In genomic region chr5:62607615-62608014, GRCh38 we compare ENCODE assay signal across 32 cellular contexts.
"Had no signal": no experiment of that assay in that cellular context is flagged by ENCODE, and none has a peak within 500 bp of the region (broad histone marks: within the 10 kb centered on the region; RNA-seq: fewer than 3 reads in every experiment).

No MANE protein-coding gene starts in this region.

- DNase-seq: activated B cell treated with CpG ODN at 0.5 μM for 24 hours; activated CD4-positive, alpha-beta memory T cell treated with anti-CD3 and anti-CD28 coated beads for 36 hours; activated CD4-positive, alpha-beta T cell treated with anti-CD3 and anti-CD28 coated beads for 4 hours; activated CD4-positive, alpha-beta T cell treated with anti-CD3 and anti-CD28 coated beads, Interleukin-2, amount 10 ng/mL, durations not matched to agents 24 days and 14 days; activated CD4-positive, alpha-beta T cell treated with anti-CD3 and anti-CD28 coated beads, Interleukin-2, amount 50 U/mL, for 1 hour; activated CD4-positive, alpha-beta T cell treated with anti-CD3 and anti-CD28 coated beads, Interleukin-2, amount 50 U/mL, for 4 hours; activated CD4-positive, CD25-positive, alpha-beta regulatory T cell treated with anti-CD3 and anti-CD28 coated beads, Interleukin-2, amount 50 U/mL, for 72 hours; activated CD8-positive, alpha-beta memory T cell treated with anti-CD3 and anti-CD28 coated beads, Interleukin-2, amount 50 U/mL, for 4 hours; activated CD8-positive, alpha-beta T cell treated with anti-CD3 and anti-CD28 coated beads for 36 hours; activated effector memory CD4-positive, alpha-beta T cell treated with anti-CD3 and anti-CD28 coated beads, Interleukin-2, amount 50 U/mL, for 16 hours; activated gamma-delta T cell treated with Interleukin-2 at 50 U/mL for 16 hours; activated naive CD4-positive, alpha-beta T cell; activated naive CD4-positive, alpha-beta T cell treated with anti-CD3 and anti-CD28 coated beads for 36 hours; activated naive CD4-positive, alpha-beta T cell treated with anti-CD3 and anti-CD28 coated beads, Interleukin-2, amount 50 U/mL, for 16 hours; activated naive CD8-positive, alpha-beta T cell treated with anti-CD3 and anti-CD28 coated beads for 36 hours; activated T-cell treated with anti-CD3 and anti-CD28 coated beads for 4 hours; activated T-cell treated with anti-CD3 and anti-CD28 coated beads, Interleukin-2, amount 50 U/mL, for 1 hour; activated T-cell treated with anti-CD3 and anti-CD28 coated beads, Interleukin-2, amount 50 U/mL, for 4 hours; activated T-cell treated with anti-CD3 and anti-CD28 coated beads, Interleukin-2, amount 50 U/mL, for 72 hours; adrenal gland; amniotic stem cell; aorta; body of pancreas; central memory CD4-positive, alpha-beta T cell; T-helper 1 cell; T-helper 2 cell; T-helper 9 cell had no signal

- H3K27ac Mint-ChIP-seq: activated B cell treated with CpG ODN at 0.5 μM for 24 hours; activated CD4-positive, alpha-beta memory T cell treated with anti-CD3 and anti-CD28 coated beads for 36 hours; activated CD4-positive, alpha-beta T cell treated with anti-CD3 and anti-CD28 coated beads, Interleukin-2, amount 10 ng/mL, durations not matched to agents 24 days and 14 days; activated CD8-positive, alpha-beta T cell treated with anti-CD3 and anti-CD28 coated beads for 36 hours; activated naive CD4-positive, alpha-beta T cell treated with anti-CD3 and anti-CD28 coated beads for 36 hours; activated naive CD4-positive, alpha-beta T cell treated with anti-CD3 and anti-CD28 coated beads, Interleukin-2, amount 50 U/mL, for 72 hours; activated naive CD8-positive, alpha-beta T cell treated with anti-CD3 and anti-CD28 coated beads for 36 hours; activated T-cell treated with anti-CD3 and anti-CD28 coated beads, Interleukin-2, amount 50 U/mL, for 72 hours; activated T-helper 1 cell treated with anti-CD3 and anti-CD28 coated beads, Interleukin-12 subunit alpha, Interleukin-12 subunit beta, Interleukin-2, Interleukin-4 antibody, amounts not matched to agents 30 ng/mL and 10 ng/mL and 1 ng/mL, durations not matched to agents 14 hours and 24 hours and 36 hours; activated T-helper 17 cell treated with anti-CD3 and anti-CD28 coated beads, Interleukin-2, amount 50 U/mL, for 72 hours; T-helper 1 cell treated with Interleukin-12 subunit alpha and Interleukin-12 subunit beta and Interleukin-4 antibody, amounts not matched to agents 30 μg/mL and 1 μg/mL, for 36 hours; T-helper 2 cell treated with Interferon-gamma antibody and Interleukin-4, amounts not matched to agents 5 μg/mL and 100 μg/mL, for 36 hours had no signal

- H3K27me3 Mint-ChIP-seq: activated B cell treated with CpG ODN at 0.5 μM for 24 hours; activated CD4-positive, alpha-beta memory T cell treated with anti-CD3 and anti-CD28 coated beads for 36 hours; activated CD4-positive, alpha-beta T cell treated with anti-CD3 and anti-CD28 coated beads, Interleukin-2, amount 10 ng/mL, durations not matched to agents 24 days and 14 days; activated CD8-positive, alpha-beta T cell treated with anti-CD3 and anti-CD28 coated beads for 36 hours; activated naive CD8-positive, alpha-beta T cell treated with anti-CD3 and anti-CD28 coated beads for 36 hours; activated T-helper 17 cell treated with anti-CD3 and anti-CD28 coated beads, Interleukin-2, amount 50 U/mL, for 72 hours had no signal

- H3K4me1 Mint-ChIP-seq: activated B cell treated with CpG ODN at 0.5 μM for 24 hours; activated T-helper 17 cell treated with anti-CD3 and anti-CD28 coated beads, Interleukin-2, amount 50 U/mL, for 72 hours had no signal

- ATAC-seq: activated CD8-positive, alpha-beta T cell treated with anti-CD3 and anti-CD28 coated beads for 36 hours; activated T-cell treated with anti-CD3 and anti-CD28 coated beads, Interleukin-2, amount 50 U/mL, for 4 hours; activated T-cell treated with anti-CD3 and anti-CD28 coated beads, Interleukin-2, amount 50 U/mL, for 72 hours; body of pancreas had no signal

- H3K9me3 Mint-ChIP-seq: activated B cell treated with CpG ODN at 0.5 μM for 24 hours; activated CD4-positive, alpha-beta memory T cell treated with anti-CD3 and anti-CD28 coated beads for 36 hours; activated CD8-positive, alpha-beta T cell treated with anti-CD3 and anti-CD28 coated beads for 36 hours; activated naive CD4-positive, alpha-beta T cell treated with anti-CD3 and anti-CD28 coated beads for 36 hours; activated naive CD4-positive, alpha-beta T cell treated with anti-CD3 and anti-CD28 coated beads, Interleukin-2, amount 50 U/mL, for 72 hours; activated naive CD8-positive, alpha-beta T cell treated with anti-CD3 and anti-CD28 coated beads for 36 hours; activated T-cell treated with anti-CD3 and anti-CD28 coated beads, Interleukin-2, amount 50 U/mL, for 4 hours; activated T-cell treated with anti-CD3 and anti-CD28 coated beads, Interleukin-2, amount 50 U/mL, for 72 hours; activated T-helper 17 cell treated with anti-CD3 and anti-CD28 coated beads, Interleukin-2, amount 50 U/mL, for 72 hours; T-helper 1 cell treated with Interleukin-12 subunit alpha and Interleukin-12 subunit beta and Interleukin-4 antibody, amounts not matched to agents 30 μg/mL and 1 μg/mL, for 36 hours; T-helper 2 cell treated with Interferon-gamma antibody and Interleukin-4, amounts not matched to agents 5 μg/mL and 100 μg/mL, for 36 hours had no signal

- H3K4me3 Mint-ChIP-seq: activated B cell treated with CpG ODN at 0.5 μM for 24 hours; activated CD4-positive, alpha-beta memory T cell treated with anti-CD3 and anti-CD28 coated beads for 36 hours; activated CD4-positive, alpha-beta T cell treated with anti-CD3 and anti-CD28 coated beads, Interleukin-2, amount 10 ng/mL, durations not matched to agents 24 days and 14 days; activated CD8-positive, alpha-beta T cell treated with anti-CD3 and anti-CD28 coated beads for 36 hours; activated naive CD4-positive, alpha-beta T cell treated with anti-CD3 and anti-CD28 coated beads for 36 hours; activated naive CD8-positive, alpha-beta T cell treated with anti-CD3 and anti-CD28 coated beads for 36 hours; activated T-cell treated with anti-CD3 and anti-CD28 coated beads, Interleukin-2, amount 50 U/mL, for 4 hours; activated T-cell treated with anti-CD3 and anti-CD28 coated beads, Interleukin-2, amount 50 U/mL, for 72 hours; activated T-helper 1 cell treated with anti-CD3 and anti-CD28 coated beads, Interleukin-12 subunit alpha, Interleukin-12 subunit beta, Interleukin-2, Interleukin-4 antibody, amounts not matched to agents 30 ng/mL and 10 ng/mL and 1 ng/mL, durations not matched to agents 14 hours and 24 hours and 36 hours; activated T-helper 17 cell treated with anti-CD3 and anti-CD28 coated beads, Interleukin-2, amount 50 U/mL, for 72 hours; T-helper 1 cell treated with Interleukin-12 subunit alpha and Interleukin-12 subunit beta and Interleukin-4 antibody, amounts not matched to agents 30 μg/mL and 1 μg/mL, for 36 hours; T-helper 2 cell treated with Interferon-gamma antibody and Interleukin-4, amounts not matched to agents 5 μg/mL and 100 μg/mL, for 36 hours had no signal
